ENCODE assay signal across 17 cellular contexts in the genomic region with DNA sequence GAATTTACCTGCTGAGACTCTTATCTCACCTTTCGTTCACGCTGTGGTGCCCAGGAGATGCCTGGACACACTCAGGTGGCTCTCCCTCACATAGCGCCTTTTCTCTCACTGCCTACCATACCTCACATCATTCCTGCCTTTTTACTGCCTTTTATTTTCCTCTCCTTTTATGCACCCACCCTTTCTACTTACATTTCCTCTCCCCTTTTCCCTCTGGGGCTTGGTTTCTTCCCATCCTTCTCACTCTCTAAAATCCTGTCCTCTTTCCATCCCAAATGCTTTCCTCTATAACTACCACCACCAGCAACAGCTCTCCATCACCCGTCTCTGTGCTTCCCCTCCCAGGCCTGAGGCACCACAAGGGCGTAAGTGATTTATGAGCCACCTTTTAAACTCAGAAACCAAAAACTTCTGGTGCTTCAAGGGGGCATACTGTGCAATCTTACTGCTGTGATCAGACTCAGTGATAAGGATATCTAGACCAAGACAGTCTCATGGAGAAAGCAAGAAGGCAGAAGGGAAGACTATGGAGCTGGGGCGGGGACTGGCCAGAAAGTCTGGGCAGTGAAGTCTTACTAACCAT.
"Had no signal": no experiment of that assay in that cellular context is flagged by ENCODE, and none has a peak within 500 bp of the region (broad histone marks: within the 10 kb centered on the region; RNA-seq: fewer than 3 reads in every experiment).

No MANE protein-coding gene starts in this region.

- H3K36me3 ChIP-seq: vagina had no signal

- H3K9me3 ChIP-seq: vagina had no signal

- ATAC-seq: foreskin keratinocyte; left ventricle myocardium superior; sciatic nerve; stimulated activated memory B cell treated with anti-CD40 and anti-IgM and Interleukin-4, amounts not matched to agents 10 μg/mL and 1 μg/mL and 100 μg/mL, for 72 hours; WTC11 had no signal

- H3K4me3 ChIP-seq: vagina had no signal

- H3K27me3 ChIP-seq: foreskin keratinocyte, vagina had no signal

- FAIRE-seq: small intestine had no signal

- DNase-seq: activated gamma-delta T cell treated with Interleukin-2 at 50 U/mL for 16 hours; activated T-cell treated with anti-CD3 and anti-CD28 coated beads, Interleukin-2, amount 50 U/mL, for 1 hour; aorta; effector CD8-positive, alpha-beta T cell; erythroblast; foreskin keratinocyte; left ventricle myocardium superior; nephron progenitor cell; occipital lobe; posterior cingulate gyrus; small intestine; stimulated activated CD4-positive, alpha-beta T cell treated with anti-CD3 and anti-CD28 coated beads, Interleukin-15, amount 100 ng/mL, for 24 hours; T1000 had no signal

- H3K27ac ChIP-seq: foreskin keratinocyte, vagina had no signal
